Comparison of ENCODE assay signal across 1 cellular context in the genomic region with DNA sequence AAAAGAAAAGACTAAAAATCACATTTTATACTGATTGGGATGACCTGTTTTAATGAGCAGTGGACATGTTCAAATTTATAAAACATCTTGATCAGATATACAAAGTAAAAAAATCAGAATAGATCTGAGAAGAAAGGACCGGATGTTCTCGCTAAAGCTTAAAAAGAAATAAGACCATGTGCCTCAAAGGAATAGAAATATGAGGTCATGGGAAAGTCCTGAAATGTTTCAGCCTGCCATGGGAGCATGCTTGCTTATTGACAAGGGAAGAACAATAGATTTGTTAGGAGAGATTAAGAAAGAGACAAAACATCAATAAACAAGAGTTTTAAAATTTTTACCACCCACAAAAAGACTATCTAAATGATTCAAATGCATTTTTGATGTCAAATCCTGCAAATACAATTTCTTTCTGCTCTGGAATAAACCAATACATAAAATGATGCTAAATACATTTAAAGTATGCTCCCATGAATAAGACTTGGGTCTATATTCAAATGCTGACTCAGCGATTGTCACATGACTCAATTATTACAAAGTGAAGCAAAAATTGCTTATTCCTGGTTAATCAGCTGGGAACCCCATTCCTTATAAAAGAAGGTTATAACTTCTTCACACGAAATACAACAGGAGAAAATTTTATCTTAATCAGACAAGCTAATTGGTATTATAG.
TF ChIP-seq lines count a peak whose summit lies in the region.

No MANE protein-coding gene starts in this region.

TF ChIP-seq in HepG2, 621 proteins besides CTCF, POLR2A, EP300 and RAD21 (continued from another document):
- no peak for TF ChIP-seq ZSCAN9 (CRISPR knock-in tag; IDR thresholded peaks at IDR 0.05; ENCODE audit: borderline replicate concordance)
- TF ChIP-seq HNF4A (CRISPR knock-in tag; IDR thresholded peaks at IDR 0.05), result no peak
- TF ChIP-seq, protein P1, sequence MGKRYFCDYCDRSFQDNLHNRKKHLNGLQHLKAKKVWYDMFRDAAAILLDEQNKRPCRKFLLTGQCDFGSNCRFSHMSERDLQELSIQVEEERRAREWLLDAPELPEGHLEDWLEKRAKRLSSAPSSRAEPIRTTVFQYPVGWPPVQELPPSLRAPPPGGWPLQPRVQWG (CRISPR knock-in tag; IDR thresholded peaks at IDR 0.05; ENCODE audit: borderline replicate concordance, low read depth), result no peak
- no peak for TF ChIP-seq FOXC1 (CRISPR knock-in tag; IDR thresholded peaks at IDR 0.05; ENCODE audit: borderline replicate concordance)
- TF ChIP-seq, protein P2, sequence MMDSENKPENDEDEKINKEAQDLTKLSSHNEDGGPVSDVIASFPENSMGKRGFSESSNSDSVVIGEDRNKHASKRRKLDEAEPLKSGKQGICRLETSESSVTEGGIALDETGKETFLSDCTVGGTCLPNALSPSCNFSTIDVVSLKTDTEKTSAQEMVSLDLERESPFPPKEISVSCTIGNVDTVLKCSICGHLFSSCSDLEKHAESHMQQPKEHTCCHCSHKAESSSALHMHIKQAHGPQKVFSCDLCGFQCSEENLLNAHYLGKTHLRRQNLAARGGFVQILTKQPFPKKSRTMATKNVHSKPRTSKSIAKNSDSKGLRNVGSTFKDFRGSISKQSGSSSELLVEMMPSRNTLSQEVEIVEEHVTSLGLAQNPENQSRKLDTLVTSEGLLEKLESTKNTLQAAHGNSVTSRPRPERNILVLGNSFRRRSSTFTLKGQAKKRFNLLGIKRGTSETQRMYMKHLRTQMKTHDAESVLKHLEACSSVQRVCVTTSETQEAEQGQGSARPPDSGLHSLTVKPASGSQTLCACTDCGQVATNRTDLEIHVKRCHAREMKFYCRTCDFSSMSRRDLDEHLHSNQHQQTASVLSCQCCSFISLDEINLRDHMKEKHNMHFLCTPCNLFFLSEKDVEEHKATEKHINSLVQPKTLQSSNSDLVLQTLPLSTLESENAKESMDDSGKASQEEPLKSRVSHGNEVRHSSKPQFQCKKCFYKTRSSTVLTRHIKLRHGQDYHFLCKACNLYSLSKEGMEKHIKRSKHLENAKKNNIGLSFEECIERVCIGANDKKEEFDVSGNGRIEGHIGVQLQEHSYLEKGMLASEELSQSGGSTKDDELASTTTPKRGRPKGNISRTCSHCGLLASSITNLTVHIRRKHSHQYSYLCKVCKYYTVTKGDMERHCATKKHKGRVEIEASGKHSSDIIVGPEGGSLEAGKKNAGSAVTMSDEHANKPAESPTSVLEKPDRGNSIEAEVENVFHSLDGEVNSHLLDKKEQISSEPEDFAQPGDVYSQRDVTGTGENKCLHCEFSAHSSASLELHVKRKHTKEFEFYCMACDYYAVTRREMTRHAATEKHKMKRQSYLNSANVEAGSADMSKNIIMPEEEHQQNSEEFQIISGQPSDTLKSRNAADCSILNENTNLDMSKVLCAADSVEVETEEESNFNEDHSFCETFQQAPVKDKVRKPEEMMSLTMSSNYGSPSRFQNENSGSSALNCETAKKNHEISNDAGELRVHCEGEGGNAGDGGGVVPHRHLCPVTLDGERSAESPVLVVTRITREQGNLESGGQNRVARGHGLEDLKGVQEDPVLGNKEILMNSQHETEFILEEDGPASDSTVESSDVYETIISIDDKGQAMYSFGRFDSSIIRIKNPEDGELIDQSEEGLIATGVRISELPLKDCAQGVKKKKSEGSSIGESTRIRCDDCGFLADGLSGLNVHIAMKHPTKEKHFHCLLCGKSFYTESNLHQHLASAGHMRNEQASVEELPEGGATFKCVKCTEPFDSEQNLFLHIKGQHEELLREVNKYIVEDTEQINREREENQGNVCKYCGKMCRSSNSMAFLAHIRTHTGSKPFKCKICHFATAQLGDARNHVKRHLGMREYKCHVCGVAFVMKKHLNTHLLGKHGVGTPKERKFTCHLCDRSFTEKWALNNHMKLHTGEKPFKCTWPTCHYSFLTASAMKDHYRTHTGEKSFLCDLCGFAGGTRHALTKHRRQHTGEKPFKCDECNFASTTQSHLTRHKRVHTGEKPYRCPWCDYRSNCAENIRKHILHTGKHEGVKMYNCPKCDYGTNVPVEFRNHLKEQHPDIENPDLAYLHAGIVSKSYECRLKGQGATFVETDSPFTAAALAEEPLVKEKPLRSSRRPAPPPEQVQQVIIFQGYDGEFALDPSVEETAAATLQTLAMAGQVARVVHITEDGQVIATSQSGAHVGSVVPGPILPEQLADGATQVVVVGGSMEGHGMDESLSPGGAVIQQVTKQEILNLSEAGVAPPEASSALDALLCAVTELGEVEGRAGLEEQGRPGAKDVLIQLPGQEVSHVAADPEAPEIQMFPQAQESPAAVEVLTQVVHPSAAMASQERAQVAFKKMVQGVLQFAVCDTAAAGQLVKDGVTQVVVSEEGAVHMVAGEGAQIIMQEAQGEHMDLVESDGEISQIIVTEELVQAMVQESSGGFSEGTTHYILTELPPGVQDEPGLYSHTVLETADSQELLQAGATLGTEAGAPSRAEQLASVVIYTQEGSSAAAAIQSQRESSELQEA (CRISPR knock-in tag; IDR thresholded peaks at IDR 0.05; ENCODE audit: not compliant biosample characterization), result no peak
- no peak for TF ChIP-seq GZF1 (CRISPR knock-in tag; IDR thresholded peaks at IDR 0.05)
- no peak for TF ChIP-seq ZNF451 (CRISPR knock-in tag; IDR thresholded peaks at IDR 0.05)
- TF ChIP-seq RNF2 (conservative IDR thresholded peaks at IDR 0.05; ENCODE audit: low read depth), result no peak
- TF ChIP-seq ZSCAN20 (CRISPR knock-in tag; IDR thresholded peaks at IDR 0.05; ENCODE audit: borderline replicate concordance), result no peak
